In genomic region chr17:73156166-73156840, GRCh38 we compare ENCODE assay signal across 8 cellular contexts. TPM values are rescaled to one million over a fixed set of nuclear protein-coding genes. Genes with fewer than 3 reads are reported as not detected.
DNase-seq lines count a peak whose midpoint lies in the region; ATAC-seq and TF ChIP-seq lines count a peak whose summit lies in the region.

No MANE protein-coding gene starts in this region.

- peak; percentile 32 for DNase-seq in NK-92 treated with Interleukin-12 subunit alpha and Interleukin-12 subunit beta, amount 100 ng/mL, for 24 hours (lab: John Stamatoyannopoulos, UW)
- no peak for DNase-seq in NK-92 (lab: John Stamatoyannopoulos, UW; ENCODE audit: unreplicated experiment)
- peak; percentile 36 for DNase-seq in NCI-H146 treated with DMSO at 0.1 percent for 48 hours (lab: John Stamatoyannopoulos, UW; ENCODE audit: unreplicated experiment)
- DNase-seq in UCSD-AML1 (lab: John Stamatoyannopoulos, UW; ENCODE audit: unreplicated experiment): peak; percentile 72
- DNase-seq in mammary epithelial cell: peak; percentile 47
- DNase-seq in kidney glomerular epithelial cell (lab: John Stamatoyannopoulos, UW): peak; percentile 58
- peak; percentile 32 to 59 for DNase-seq in stimulated activated CD4-positive, alpha-beta T cell treated with anti-CD3 and anti-CD28 coated beads, Interleukin-1b, Interleukin-23, amount 100 ng/mL, for 4 hours (ENCODE audit: low read depth in 2 of 2)

- no peaks in the 10 kb centered on the region for H3K27me3 ChIP-seq in mammary epithelial cell (ENCODE audit: insufficient read depth, low read length)

- no peak overlapping the region for H3K27ac ChIP-seq in mammary epithelial cell (ENCODE audit: insufficient read depth, low read depth, low read length)

- ATAC-seq in HG02642 (IDR thresholded peaks at IDR 0.05; ENCODE audit: poor library complexity, unreplicated experiment): peak; percentile 80

- no peaks in the 10 kb centered on the region for H3K9me3 ChIP-seq in mammary epithelial cell (replicated peaks; ENCODE audit: insufficient read depth, low read length)

- no peaks in the 10 kb centered on the region for H4K20me1 ChIP-seq in mammary epithelial cell (ENCODE audit: insufficient read depth, low read length)

- no peak overlapping the region for H3K4me3 ChIP-seq in mammary epithelial cell (replicated peaks in 1 of 3; ENCODE audit: insufficient read depth in 1 of 3, low read depth in 2 of 3, low read length in 3 of 3)

- H3K36me3 ChIP-seq in mammary epithelial cell (ENCODE audit: insufficient read depth, low read length): no peaks in the 10 kb centered on the region

- BruUV-seq in mammary epithelial cell (replicated peaks; lab: Mats Ljungman, UMichigan): no TSS peak

- H2AFZ ChIP-seq in mammary epithelial cell (ENCODE audit: low read depth, low read length): peak overlapping the region; percentile 57

- WGBS in mammary epithelial cell (ENCODE audit: low coverage, missing lambda C conversion rate): 46% methylated on average over 13 of the region's 22 CpGs

- no peaks in the 10 kb centered on the region for H3K4me1 ChIP-seq in mammary epithelial cell (ENCODE audit: insufficient read depth, low read length)

- in situ Hi-C loops in mammary epithelial cell (cut with MboI; ENCODE audit: low sequenced_read_pairs in 2 of 2): no loop called here

- no peaks in the 10 kb centered on the region for H3K79me2 ChIP-seq in mammary epithelial cell (ENCODE audit: insufficient read depth, low read length)

- H3K4me2 ChIP-seq in mammary epithelial cell (ENCODE audit: insufficient read depth, low read depth, low read length): no peak overlapping the region

- CTCF ChIA-PET in mammary epithelial cell (lab: Charles Lee; ENCODE audit: low non-redundant PET): interaction anchor here (0.6 to 0.7 kb wide), 3 partner anchors 170 to 599 kb away, joined by 3 to 4 read pairs (median 3); no protein-coding TSS in a partner anchor

- H3K9ac ChIP-seq in mammary epithelial cell (ENCODE audit: insufficient read depth, low read length): no peak overlapping the region

- peak; percentile 64 to 92 for TF ChIP-seq CTCF in mammary epithelial cell (conservative IDR thresholded peaks at IDR 0.05 in 1 of 2, IDR thresholded peaks at IDR 0.05 in 1 of 2; ENCODE audit: extremely low read depth in 1 of 2, insufficient read depth in 1 of 2, low read depth in 1 of 2, low read length in 2 of 2)

- dilution Hi-C loops in mammary epithelial cell (cut with HindIII; ENCODE audit: low sequenced_read_pairs): no loop called here

- intact Hi-C loops in mammary epithelial cell (cut with micrococcal nuclease): loop anchor here (1.0 kb wide), 3 partner anchors 170 to 599 kb away; no protein-coding TSS in a partner anchor

RNA-seq across cellular contexts. Expression of gene SSTR2, which starts 8.5 kb away (rescaled TPM):
- not detected for total RNA-seq in mammary epithelial cell
- not detected for polyA plus RNA-seq in mammary epithelial cell
- polyA minus RNA-seq in mammary epithelial cell: not detected

RNA-seq across cellular contexts. Expression of gene COG1, which starts 36.6 kb away (rescaled TPM):
- 10 to 100 TPM; 23.3 to 35.2 TPM for total RNA-seq in mammary epithelial cell
- polyA plus RNA-seq in mammary epithelial cell: 12.8 TPM
- polyA minus RNA-seq in mammary epithelial cell: 19.9 TPM
